ENCODE assay signal across 8 cellular contexts in the genomic region with DNA sequence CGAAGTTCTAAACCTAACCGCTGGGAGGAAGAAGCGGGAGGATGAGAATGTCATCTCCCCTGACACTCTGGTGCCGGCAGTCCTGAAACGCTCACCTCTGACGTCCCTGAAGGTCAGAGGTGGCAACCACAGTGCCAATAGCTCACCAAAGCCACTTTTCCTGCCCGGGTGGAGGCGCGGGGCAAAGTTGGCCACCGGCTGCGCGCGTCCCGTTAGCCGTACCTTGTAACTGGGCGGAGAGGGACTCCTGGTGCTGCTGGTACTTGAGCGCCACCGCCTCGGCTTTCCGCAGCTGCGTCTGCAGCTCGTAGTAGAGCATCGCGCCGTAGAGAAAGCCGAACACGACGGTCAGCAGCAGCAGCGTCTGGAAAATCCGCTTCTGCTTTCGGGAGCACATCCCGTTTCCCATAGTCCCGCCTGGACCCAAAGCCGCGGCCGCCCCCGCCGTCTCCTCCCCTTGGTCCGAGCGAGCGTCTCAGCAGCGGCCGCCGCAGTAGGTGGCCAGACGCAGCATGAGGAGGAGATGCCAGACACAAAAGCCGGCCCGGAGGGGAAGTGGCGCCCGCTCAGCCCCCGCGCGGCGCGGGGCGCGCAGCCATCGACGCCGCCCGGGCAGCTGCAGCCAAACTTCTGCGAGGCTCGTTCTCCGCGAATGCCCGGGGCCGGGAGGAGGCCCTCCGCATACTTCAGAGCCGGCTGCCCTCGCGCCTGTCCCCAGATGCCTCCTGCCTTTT. TPM values are rescaled to one million over a fixed set of nuclear protein-coding genes. Genes with fewer than 3 reads are reported as not detected.
A peak's percentile ranks its signal among the peaks of the same experiment; 100 is the strongest.
DNase-seq lines count a peak whose midpoint lies in the region; ATAC-seq and TF ChIP-seq lines count a peak whose summit lies in the region.

No MANE protein-coding gene starts in this region.

- no peaks in the 10 kb centered on the region for H3K9me3 Mint-ChIP-seq in activated CD4-positive, alpha-beta T cell treated with anti-CD3 and anti-CD28 coated beads for 36 hours (ENCODE audit: low read depth)
- no peaks in the 10 kb centered on the region for H3K9me3 Mint-ChIP-seq in chondrocyte (ENCODE audit: low read depth)

- peaks cover 10% of the 10 kb centered on the region for H3K4me1 Mint-ChIP-seq in activated CD4-positive, alpha-beta T cell treated with anti-CD3 and anti-CD28 coated beads for 36 hours
- H3K4me1 Mint-ChIP-seq in chondrocyte (ENCODE audit: low read depth) = peaks cover 46% of the 10 kb centered on the region

- H3K27me3 Mint-ChIP-seq in activated CD4-positive, alpha-beta T cell treated with anti-CD3 and anti-CD28 coated beads for 36 hours = peaks cover 39% of the 10 kb centered on the region
- no peaks in the 10 kb centered on the region for H3K27me3 Mint-ChIP-seq in chondrocyte (ENCODE audit: low read depth)

- peak; percentile 62 for DNase-seq in activated CD4-positive, alpha-beta T cell treated with anti-CD3 and anti-CD28 coated beads for 36 hours
- no peak for DNase-seq in activated CD4-positive, alpha-beta T cell treated with anti-CD3 and anti-CD28 coated beads, Interleukin-2, amount 50 U/mL, for 1 hour
- DNase-seq in HFF-Myc (ENCODE audit: extremely low read depth, low read depth) (peak; percentile 48), M059J (ENCODE audit: low read depth) (peak; percentile 89), T1000 (lab: John Stamatoyannopoulos, UW) (peak; percentile 12), chondrocyte (ENCODE audit: low spot score) (peak; percentile 91), kidney tubule cell (ENCODE audit: low spot score) (peak; percentile 76)
- DNase-seq in stimulated activated CD4-positive, alpha-beta T cell treated with anti-CD3 and anti-CD28 coated beads, Interleukin-15, amount 100 ng/mL, for 48 hours (ENCODE audit: low read depth in 2 of 2) = peak; percentile 1

- peak overlapping the region; percentile 25 for H3K27ac Mint-ChIP-seq in activated CD4-positive, alpha-beta T cell treated with anti-CD3 and anti-CD28 coated beads for 36 hours
- peak overlapping the region; percentile 89 for H3K27ac Mint-ChIP-seq in chondrocyte (ENCODE audit: unreplicated experiment)

- ATAC-seq in activated CD4-positive, alpha-beta T cell treated with anti-CD3 and anti-CD28 coated beads for 36 hours = peak; percentile 47

- H3K4me3 Mint-ChIP-seq in activated CD4-positive, alpha-beta T cell treated with anti-CD3 and anti-CD28 coated beads for 36 hours = peak overlapping the region; percentile 75
- peak overlapping the region; percentile 84 for H3K4me3 Mint-ChIP-seq in chondrocyte (ENCODE audit: unreplicated experiment)

- H3K4me3 ChIP-seq in HFF-Myc (replicated peaks; ENCODE audit: low read depth, low read length) = peak overlapping the region; percentile 95

- POLR2A ChIA-PET in activated CD4-positive, alpha-beta T cell treated with anti-CD3 and anti-CD28 coated beads for 36 hours (lab: Charles Lee) = no interaction called here

- intact Hi-C loops in activated CD4-positive, alpha-beta T cell treated with anti-CD3 and anti-CD28 coated beads for 36 hours (cut with DNase I, micrococcal nuclease) = loop anchor here (1.0 to 10.0 kb wide), 5 partner anchors 34 to 363 kb away; a partner anchor contains a TSS

- H3K36me3 Mint-ChIP-seq in activated CD4-positive, alpha-beta T cell treated with anti-CD3 and anti-CD28 coated beads for 36 hours (ENCODE audit: low read depth) = no peaks in the 10 kb centered on the region
- H3K36me3 Mint-ChIP-seq in chondrocyte (ENCODE audit: low read depth) = no peaks in the 10 kb centered on the region

- CTCF ChIA-PET in activated CD4-positive, alpha-beta T cell treated with anti-CD3 and anti-CD28 coated beads for 36 hours (lab: Charles Lee) = interaction anchor here (0.8 to 1.4 kb wide), 4 partner anchors 10 to 65 kb away, joined by 3 to 6 read pairs (median 4); no protein-coding TSS in a partner anchor

- no peak for TF ChIP-seq CTCF in HFF-Myc (IDR thresholded peaks at IDR 0.05; ENCODE audit: low read depth, low read length, missing control alignments)
- TF ChIP-seq CTCF in chondrocyte (IDR thresholded peaks at IDR 0.05) = peak; percentile 62

RNA-seq across cellular contexts. Expression of a gene that starts 0.7 kb away (rescaled TPM):
- total RNA-seq in activated CD4-positive, alpha-beta T cell treated with anti-CD3 and anti-CD28 coated beads for 36 hours = 1 to 10 TPM; 3.2 to 4.1 TPM
- 34.4 and 47.4 TPM in 2 replicates for total RNA-seq in M059J (2014; rRNA removed; shearing (Covaris generic))
- total RNA-seq in chondrocyte = 46.3 to 67.1 TPM (median 47.6 TPM) in 3 replicates
